ENCODE assay signal across 23 cellular contexts in the genomic region with DNA sequence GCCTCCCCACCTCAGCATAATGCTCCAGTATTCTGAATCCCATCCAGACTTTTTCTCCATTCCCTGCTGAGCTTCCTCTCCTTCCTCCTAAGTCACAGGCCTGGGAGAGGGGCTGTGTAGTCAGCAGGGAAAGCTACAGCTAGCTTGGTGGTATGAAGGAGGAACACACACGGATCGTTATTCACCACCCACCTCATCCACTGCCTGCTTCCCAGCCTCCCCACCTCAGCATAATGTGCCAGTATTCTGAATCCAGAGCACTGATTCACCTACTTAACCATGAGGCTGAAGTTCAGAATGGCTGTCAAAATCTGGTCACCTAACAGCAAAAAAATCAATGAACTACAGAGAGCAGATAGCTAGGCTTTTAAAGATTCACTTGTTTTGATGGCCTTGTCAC.
A peak's percentile ranks its signal among the peaks of the same experiment; 100 is the strongest.
DNase-seq lines count a peak whose midpoint lies in the region; ATAC-seq, FAIRE-seq and TF ChIP-seq lines count a peak whose summit lies in the region.
"Had no signal": no experiment of that assay in that cellular context is flagged by ENCODE, and none has a peak within 500 bp of the region (broad histone marks: within the 10 kb centered on the region; RNA-seq: fewer than 3 reads in every experiment).

No MANE protein-coding gene starts in this region.

- H3K27ac Mint-ChIP-seq in stimulated activated effector memory CD8-positive, alpha-beta T cell treated with anti-CD3 and anti-CD28 coated beads, Interleukin-12 subunit alpha, Interleukin-12 subunit beta, amount 100 ng/mL, for 72 hours = no peak overlapping the region
- H3K27ac Mint-ChIP-seq: B cell; CD8-positive, alpha-beta T cell had no signal

- H4K91ac ChIP-seq in trophoblast cell (ENCODE audit: low read depth, low read length) = peak overlapping the region; percentile 24

- no peak overlapping the region for H2BK5ac ChIP-seq in trophoblast cell (ENCODE audit: low read depth, low read length, poor library complexity)

- no peak overlapping the region for H3K14ac ChIP-seq in trophoblast cell (ENCODE audit: low read length)

- DNase-seq in EL (peak; percentile 1), RCC 7860 (ENCODE audit: low spot score) (peak; percentile 67), bronchial epithelial cell (ENCODE audit: low read depth) (peak; percentile 19), trophoblast cell (no peak)
- DNase-seq in stimulated activated effector memory CD8-positive, alpha-beta T cell treated with anti-CD3 and anti-CD28 coated beads, Interleukin-12 subunit alpha, Interleukin-12 subunit beta, amount 100 ng/mL, for 72 hours (ENCODE audit: low spot score in 2 of 2) = no peak
- no peak for DNase-seq in activated CD4-positive, alpha-beta T cell treated with anti-CD3 and anti-CD28 coated beads, Interleukin-2, amount 50 U/mL, for 1 hour
- DNase-seq: CD8-positive, alpha-beta T cell; DMS 273 treated with DMSO at 0.1 percent for 48 hours; DMS79; KG1; MG63; NCI-H2029; NCI-H446 treated with DMSO at 0.1 percent for 48 hours; NCI-H526; NCI-H82; Right ventricle myocardium superior had no signal

- no peaks in the 10 kb centered on the region for H3K9me3 ChIP-seq in trophoblast cell (ENCODE audit: insufficient read depth, low read depth, low read length)
- H3K9me3 ChIP-seq: MG63, SJSA1 had no signal

- FAIRE-seq in RCC 7860 (lab: Jason Lieb, UNC) (no peak), bronchial epithelial cell (lab: Jason Lieb, UNC) (no peak)
- FAIRE-seq: H54 had no signal

- H2AFZ ChIP-seq in trophoblast cell (ENCODE audit: insufficient read depth, low read length, poor library complexity) = no peak overlapping the region

- TF ChIP-seq CTCF in bronchial epithelial cell (IDR thresholded peaks at IDR 0.05; ENCODE audit: insufficient read depth, low read length, severe bottlenecking) = no peak

- peaks cover 2% of the 10 kb centered on the region for H3K79me1 ChIP-seq in trophoblast cell (ENCODE audit: low read length)

- no peak overlapping the region for H3K4me2 ChIP-seq in trophoblast cell (ENCODE audit: low read length)

- no peaks in the 10 kb centered on the region for H3K36me3 Mint-ChIP-seq in stimulated activated effector memory CD8-positive, alpha-beta T cell treated with anti-CD3 and anti-CD28 coated beads, Interleukin-12 subunit alpha, Interleukin-12 subunit beta, amount 100 ng/mL, for 72 hours
- H3K36me3 Mint-ChIP-seq: CD8-positive, alpha-beta T cell had no signal

- ATAC-seq in GM18868 (IDR thresholded peaks at IDR 0.05; ENCODE audit: unreplicated experiment) = no peak
- no peak for ATAC-seq in stimulated activated effector memory CD8-positive, alpha-beta T cell treated with anti-CD3 and anti-CD28 coated beads, Interleukin-12 subunit alpha, Interleukin-12 subunit beta, amount 100 ng/mL, for 72 hours
- no peak for ATAC-seq in HG02642 (IDR thresholded peaks at IDR 0.05; ENCODE audit: poor library complexity, unreplicated experiment)
- ATAC-seq: CD8-positive, alpha-beta T cell; Panc1 had no signal

- no peaks in the 10 kb centered on the region for H3K9me3 Mint-ChIP-seq in stimulated activated effector memory CD8-positive, alpha-beta T cell treated with anti-CD3 and anti-CD28 coated beads, Interleukin-12 subunit alpha, Interleukin-12 subunit beta, amount 100 ng/mL, for 72 hours
- H3K9me3 Mint-ChIP-seq: CD8-positive, alpha-beta T cell had no signal

- no peak overlapping the region for H4K8ac ChIP-seq in trophoblast cell (ENCODE audit: low read depth, low read length)

- H2BK120ac ChIP-seq in trophoblast cell (ENCODE audit: insufficient read depth, low read length, poor library complexity) = peak overlapping the region; percentile 43

- H3K36me3 ChIP-seq in bronchial epithelial cell (ENCODE audit: control insufficient read depth, insufficient read depth, low read length) (no peaks in the 10 kb centered on the region), trophoblast cell (ENCODE audit: control insufficient read depth in 1 of 2, insufficient read depth in 2 of 2, low read length in 2 of 2) (no peaks in the 10 kb centered on the region)
- H3K36me3 ChIP-seq: MG63, SJSA1 had no signal

- no CpG with 5 or more reads among the region's 2 CpGs for WGBS in trophoblast cell (ENCODE audit: extremely low coverage, insufficient coverage, insufficient read length)

- H3K4me1 ChIP-seq in trophoblast cell (ENCODE audit: control insufficient read depth in 1 of 2, insufficient read depth in 2 of 2, low read length in 2 of 2) = no peaks in the 10 kb centered on the region
- H3K4me1 ChIP-seq: SJSA1 had no signal

- H3K4me3 Mint-ChIP-seq in stimulated activated effector memory CD8-positive, alpha-beta T cell treated with anti-CD3 and anti-CD28 coated beads, Interleukin-12 subunit alpha, Interleukin-12 subunit beta, amount 100 ng/mL, for 72 hours = no peak overlapping the region
- H3K4me3 Mint-ChIP-seq: B cell; CD8-positive, alpha-beta T cell had no signal

- H3K27ac ChIP-seq in trophoblast cell (ENCODE audit: low read depth, low read length) = no peak overlapping the region
- H3K27ac ChIP-seq: C4-2B, SJSA1 had no signal

- no peak overlapping the region for H4K12ac ChIP-seq in trophoblast cell (ENCODE audit: low read depth, low read length)

- no peaks in the 10 kb centered on the region for H3K79me2 ChIP-seq in trophoblast cell (ENCODE audit: control insufficient read depth, insufficient read depth, low read length, poor library complexity)

- no peaks in the 10 kb centered on the region for H3K27me3 ChIP-seq in bronchial epithelial cell (ENCODE audit: control insufficient read depth, insufficient read depth, low read length)
- H3K27me3 ChIP-seq in trophoblast cell (ENCODE audit: insufficient read depth, low read length) = no peaks in the 10 kb centered on the region
- H3K27me3 ChIP-seq: MG63, SJSA1 had no signal

- H3K4me3 ChIP-seq in bronchial epithelial cell (ENCODE audit: low read depth, low read length) = no peak overlapping the region
- H3K4me3 ChIP-seq in trophoblast cell (ENCODE audit: low read depth, low read length) = no peak overlapping the region
- H3K4me3 ChIP-seq: MG63, SJSA1 had no signal

- H3K9ac ChIP-seq in trophoblast cell (ENCODE audit: low read length) = no peak overlapping the region

- no peak overlapping the region for H3K4ac ChIP-seq in trophoblast cell (ENCODE audit: low read depth, low read length)

- peak overlapping the region; percentile 14 for H2BK12ac ChIP-seq in trophoblast cell (ENCODE audit: low read length)

- H2AK5ac ChIP-seq in trophoblast cell (ENCODE audit: low read length) = no peak overlapping the region

- H3K18ac ChIP-seq in trophoblast cell (ENCODE audit: low read length) = no peak overlapping the region

- H3K23ac ChIP-seq in trophoblast cell (ENCODE audit: low read length) = no peak overlapping the region

- H3K4me1 Mint-ChIP-seq in stimulated activated effector memory CD8-positive, alpha-beta T cell treated with anti-CD3 and anti-CD28 coated beads, Interleukin-12 subunit alpha, Interleukin-12 subunit beta, amount 100 ng/mL, for 72 hours = no peaks in the 10 kb centered on the region

Comparison
In these comparisons a context has a peak if more than half of its experiments do, and no peak if none do; other contexts are left out.
1. DNase-seq: peak in EL (single experiment), RCC 7860 (single experiment) and bronchial epithelial cell (single experiment); none in trophoblast cell (0 of 2), stimulated activated effector memory CD8-positive, alpha-beta T cell treated with anti-CD3 and anti-CD28 coated beads, Interleukin-12 subunit alpha, Interleukin-12 subunit beta, amount 100 ng/mL, for 72 hours (0 of 2) and activated CD4-positive, alpha-beta T cell treated with anti-CD3 and anti-CD28 coated beads, Interleukin-2, amount 50 U/mL, for 1 hour (single experiment).